ENCODE assay signal across 1 cellular context in the genomic region with DNA sequence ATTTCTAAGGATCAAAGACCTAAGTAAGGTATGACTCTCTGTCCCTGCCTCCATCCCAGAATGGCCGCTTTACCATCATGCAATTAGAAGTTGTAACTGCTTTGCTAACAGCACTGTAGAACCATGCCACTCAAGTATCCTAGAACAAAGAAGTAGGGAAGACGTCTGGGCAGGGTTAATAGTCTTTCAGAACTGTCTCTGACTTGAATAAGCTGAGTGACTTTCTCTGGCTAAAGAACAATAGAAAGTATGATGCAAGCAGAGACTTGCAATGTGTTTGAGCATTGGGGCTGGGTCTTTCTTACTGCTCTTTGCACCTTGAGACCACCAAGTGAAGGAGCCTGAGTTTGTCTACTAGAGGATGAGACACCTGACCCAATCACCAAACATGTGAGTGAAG.
TF ChIP-seq lines count a peak whose summit lies in the region.

No MANE protein-coding gene starts in this region.

TF ChIP-seq in H1, 55 proteins besides CTCF, POLR2A, EP300 and RAD21 (continued from another document):
- TF ChIP-seq, protein P1, sequence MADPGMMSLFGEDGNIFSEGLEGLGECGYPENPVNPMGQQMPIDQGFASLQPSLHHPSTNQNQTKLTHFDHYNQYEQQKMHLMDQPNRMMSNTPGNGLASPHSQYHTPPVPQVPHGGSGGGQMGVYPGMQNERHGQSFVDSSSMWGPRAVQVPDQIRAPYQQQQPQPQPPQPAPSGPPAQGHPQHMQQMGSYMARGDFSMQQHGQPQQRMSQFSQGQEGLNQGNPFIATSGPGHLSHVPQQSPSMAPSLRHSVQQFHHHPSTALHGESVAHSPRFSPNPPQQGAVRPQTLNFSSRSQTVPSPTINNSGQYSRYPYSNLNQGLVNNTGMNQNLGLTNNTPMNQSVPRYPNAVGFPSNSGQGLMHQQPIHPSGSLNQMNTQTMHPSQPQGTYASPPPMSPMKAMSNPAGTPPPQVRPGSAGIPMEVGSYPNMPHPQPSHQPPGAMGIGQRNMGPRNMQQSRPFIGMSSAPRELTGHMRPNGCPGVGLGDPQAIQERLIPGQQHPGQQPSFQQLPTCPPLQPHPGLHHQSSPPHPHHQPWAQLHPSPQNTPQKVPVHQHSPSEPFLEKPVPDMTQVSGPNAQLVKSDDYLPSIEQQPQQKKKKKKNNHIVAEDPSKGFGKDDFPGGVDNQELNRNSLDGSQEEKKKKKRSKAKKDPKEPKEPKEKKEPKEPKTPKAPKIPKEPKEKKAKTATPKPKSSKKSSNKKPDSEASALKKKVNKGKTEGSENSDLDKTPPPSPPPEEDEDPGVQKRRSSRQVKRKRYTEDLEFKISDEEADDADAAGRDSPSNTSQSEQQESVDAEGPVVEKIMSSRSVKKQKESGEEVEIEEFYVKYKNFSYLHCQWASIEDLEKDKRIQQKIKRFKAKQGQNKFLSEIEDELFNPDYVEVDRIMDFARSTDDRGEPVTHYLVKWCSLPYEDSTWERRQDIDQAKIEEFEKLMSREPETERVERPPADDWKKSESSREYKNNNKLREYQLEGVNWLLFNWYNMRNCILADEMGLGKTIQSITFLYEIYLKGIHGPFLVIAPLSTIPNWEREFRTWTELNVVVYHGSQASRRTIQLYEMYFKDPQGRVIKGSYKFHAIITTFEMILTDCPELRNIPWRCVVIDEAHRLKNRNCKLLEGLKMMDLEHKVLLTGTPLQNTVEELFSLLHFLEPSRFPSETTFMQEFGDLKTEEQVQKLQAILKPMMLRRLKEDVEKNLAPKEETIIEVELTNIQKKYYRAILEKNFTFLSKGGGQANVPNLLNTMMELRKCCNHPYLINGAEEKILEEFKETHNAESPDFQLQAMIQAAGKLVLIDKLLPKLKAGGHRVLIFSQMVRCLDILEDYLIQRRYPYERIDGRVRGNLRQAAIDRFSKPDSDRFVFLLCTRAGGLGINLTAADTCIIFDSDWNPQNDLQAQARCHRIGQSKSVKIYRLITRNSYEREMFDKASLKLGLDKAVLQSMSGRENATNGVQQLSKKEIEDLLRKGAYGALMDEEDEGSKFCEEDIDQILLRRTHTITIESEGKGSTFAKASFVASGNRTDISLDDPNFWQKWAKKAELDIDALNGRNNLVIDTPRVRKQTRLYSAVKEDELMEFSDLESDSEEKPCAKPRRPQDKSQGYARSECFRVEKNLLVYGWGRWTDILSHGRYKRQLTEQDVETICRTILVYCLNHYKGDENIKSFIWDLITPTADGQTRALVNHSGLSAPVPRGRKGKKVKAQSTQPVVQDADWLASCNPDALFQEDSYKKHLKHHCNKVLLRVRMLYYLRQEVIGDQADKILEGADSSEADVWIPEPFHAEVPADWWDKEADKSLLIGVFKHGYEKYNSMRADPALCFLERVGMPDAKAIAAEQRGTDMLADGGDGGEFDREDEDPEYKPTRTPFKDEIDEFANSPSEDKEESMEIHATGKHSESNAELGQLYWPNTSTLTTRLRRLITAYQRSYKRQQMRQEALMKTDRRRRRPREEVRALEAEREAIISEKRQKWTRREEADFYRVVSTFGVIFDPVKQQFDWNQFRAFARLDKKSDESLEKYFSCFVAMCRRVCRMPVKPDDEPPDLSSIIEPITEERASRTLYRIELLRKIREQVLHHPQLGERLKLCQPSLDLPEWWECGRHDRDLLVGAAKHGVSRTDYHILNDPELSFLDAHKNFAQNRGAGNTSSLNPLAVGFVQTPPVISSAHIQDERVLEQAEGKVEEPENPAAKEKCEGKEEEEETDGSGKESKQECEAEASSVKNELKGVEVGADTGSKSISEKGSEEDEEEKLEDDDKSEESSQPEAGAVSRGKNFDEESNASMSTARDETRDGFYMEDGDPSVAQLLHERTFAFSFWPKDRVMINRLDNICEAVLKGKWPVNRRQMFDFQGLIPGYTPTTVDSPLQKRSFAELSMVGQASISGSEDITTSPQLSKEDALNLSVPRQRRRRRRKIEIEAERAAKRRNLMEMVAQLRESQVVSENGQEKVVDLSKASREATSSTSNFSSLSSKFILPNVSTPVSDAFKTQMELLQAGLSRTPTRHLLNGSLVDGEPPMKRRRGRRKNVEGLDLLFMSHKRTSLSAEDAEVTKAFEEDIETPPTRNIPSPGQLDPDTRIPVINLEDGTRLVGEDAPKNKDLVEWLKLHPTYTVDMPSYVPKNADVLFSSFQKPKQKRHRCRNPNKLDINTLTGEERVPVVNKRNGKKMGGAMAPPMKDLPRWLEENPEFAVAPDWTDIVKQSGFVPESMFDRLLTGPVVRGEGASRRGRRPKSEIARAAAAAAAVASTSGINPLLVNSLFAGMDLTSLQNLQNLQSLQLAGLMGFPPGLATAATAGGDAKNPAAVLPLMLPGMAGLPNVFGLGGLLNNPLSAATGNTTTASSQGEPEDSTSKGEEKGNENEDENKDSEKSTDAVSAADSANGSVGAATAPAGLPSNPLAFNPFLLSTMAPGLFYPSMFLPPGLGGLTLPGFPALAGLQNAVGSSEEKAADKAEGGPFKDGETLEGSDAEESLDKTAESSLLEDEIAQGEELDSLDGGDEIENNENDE (IDR thresholded peaks at IDR 0.05; ENCODE audit: insufficient replicate concordance, low read length): no peak
- TF ChIP-seq, protein P2, sequence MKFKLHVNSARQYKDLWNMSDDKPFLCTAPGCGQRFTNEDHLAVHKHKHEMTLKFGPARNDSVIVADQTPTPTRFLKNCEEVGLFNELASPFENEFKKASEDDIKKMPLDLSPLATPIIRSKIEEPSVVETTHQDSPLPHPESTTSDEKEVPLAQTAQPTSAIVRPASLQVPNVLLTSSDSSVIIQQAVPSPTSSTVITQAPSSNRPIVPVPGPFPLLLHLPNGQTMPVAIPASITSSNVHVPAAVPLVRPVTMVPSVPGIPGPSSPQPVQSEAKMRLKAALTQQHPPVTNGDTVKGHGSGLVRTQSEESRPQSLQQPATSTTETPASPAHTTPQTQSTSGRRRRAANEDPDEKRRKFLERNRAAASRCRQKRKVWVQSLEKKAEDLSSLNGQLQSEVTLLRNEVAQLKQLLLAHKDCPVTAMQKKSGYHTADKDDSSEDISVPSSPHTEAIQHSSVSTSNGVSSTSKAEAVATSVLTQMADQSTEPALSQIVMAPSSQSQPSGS (IDR thresholded peaks at IDR 0.05; ENCODE audit: low read length): no peak
- TF ChIP-seq SP2 (IDR thresholded peaks at IDR 0.05; ENCODE audit: low read length) (no peak), SIRT6 (IDR thresholded peaks at IDR 0.05; ENCODE audit: low read length) (no peak), CBX5 (IDR thresholded peaks at IDR 0.05; ENCODE audit: low read depth, low read length) (no peak), KDM5A (IDR thresholded peaks at IDR 0.05; ENCODE audit: low read length) (no peak), CREB1 (IDR thresholded peaks at IDR 0.05) (no peak), EZH2 (IDR thresholded peaks at IDR 0.05; ENCODE audit: low read depth, low read length, severe bottlenecking) (no peak)
